In genomic region chr6:103018426-103018825, GRCh38 we compare ENCODE assay signal across 29 cellular contexts.
"Had no signal": no experiment of that assay in that cellular context is flagged by ENCODE, and none has a peak within 500 bp of the region (broad histone marks: within the 10 kb centered on the region; RNA-seq: fewer than 3 reads in every experiment).

No MANE protein-coding gene starts in this region.

- DNase-seq: stimulated activated CD4-positive, alpha-beta T cell treated with anti-CD3 and anti-CD28 coated beads, Interleukin-2, amount 100 ng/mL, for 48 hours; stimulated activated CD4-positive, alpha-beta T cell treated with anti-CD3 and anti-CD28 coated beads, Interleukin-4, amount 100 ng/mL, for 1 hour; stimulated activated CD4-positive, alpha-beta T cell treated with anti-CD3 and anti-CD28 coated beads, Interleukin-4, amount 100 ng/mL, for 24 hours; stimulated activated CD4-positive, alpha-beta T cell treated with anti-CD3 and anti-CD28 coated beads, Interleukin-4, amount 100 ng/mL, for 4 hours; stimulated activated CD8-positive, alpha-beta memory T cell treated with anti-CD3 and anti-CD28 coated beads, Interleukin-4, amount 100 ng/mL, for 48 hours; stimulated activated naive B cell treated with anti-CD40 and anti-IgM and Interleukin-4, amounts not matched to agents 10 μg/mL and 1 μg/mL and 100 μg/mL, for 72 hours; stimulated activated naive CD4-positive, alpha-beta T cell; stimulated activated naive CD4-positive, alpha-beta T cell treated with Interleukin-2 at 50 U/mL for 16 hours; stimulated activated naive CD8-positive, alpha-beta T cell treated with anti-CD3 and anti-CD28 coated beads, Interleukin-15, amount 100 ng/mL, for 72 hours; stimulated activated naive CD8-positive, alpha-beta T cell treated with anti-CD3 and anti-CD28 coated beads, Interleukin-15, Interleukin-2, amounts not matched to agents 100 U/mL and 50 U/mL, for 24 hours; stomach; substantia nigra; testis; thyroid gland; tibial artery; transverse colon; trophoblast cell; upper lobe of right lung; uterus had no signal

- H3K9me3 ChIP-seq: suprapubic skin, testis, thoracic aorta, thyroid gland, tibial artery, tibial nerve, transverse colon, upper lobe of left lung, upper lobe of right lung, uterus, vagina had no signal

- H3K27ac Mint-ChIP-seq: stimulated activated effector memory CD8-positive, alpha-beta T cell treated with anti-CD3 and anti-CD28 coated beads, Interleukin-12 subunit alpha, Interleukin-12 subunit beta, amount 100 ng/mL, for 72 hours; stimulated activated memory B cell treated with anti-CD40 and anti-IgM and Interleukin-4, amounts not matched to agents 10 μg/mL and 1 μg/mL and 100 μg/mL, for 72 hours; stimulated activated naive B cell treated with anti-CD40 and anti-IgM and Interleukin-4, amounts not matched to agents 10 μg/mL and 1 μg/mL and 100 μg/mL, for 72 hours; stimulated activated naive CD8-positive, alpha-beta T cell treated with anti-CD3 and anti-CD28 coated beads, Interleukin-15, amount 100 ng/mL, for 72 hours; stimulated activated naive CD8-positive, alpha-beta T cell treated with anti-CD3 and anti-CD28 coated beads, Interleukin-15, Interleukin-2, amounts not matched to agents 100 ng/mL and 50 ng/mL, for 24 hours; type B pancreatic cell had no signal

- H3K4me1 Mint-ChIP-seq: stimulated activated effector memory CD8-positive, alpha-beta T cell treated with anti-CD3 and anti-CD28 coated beads, Interleukin-12 subunit alpha, Interleukin-12 subunit beta, amount 100 ng/mL, for 72 hours; stimulated activated memory B cell treated with anti-CD40 and anti-IgM and Interleukin-4, amounts not matched to agents 10 μg/mL and 1 μg/mL and 100 μg/mL, for 72 hours; stimulated activated naive B cell treated with anti-CD40 and anti-IgM and Interleukin-4, amounts not matched to agents 10 μg/mL and 1 μg/mL and 100 μg/mL, for 72 hours; stimulated activated naive CD8-positive, alpha-beta T cell treated with anti-CD3 and anti-CD28 coated beads, Interleukin-15, amount 100 ng/mL, for 72 hours had no signal

- FAIRE-seq: urothelium cell line had no signal

- H3K4me3 Mint-ChIP-seq: stimulated activated effector memory CD8-positive, alpha-beta T cell treated with anti-CD3 and anti-CD28 coated beads, Interleukin-12 subunit alpha, Interleukin-12 subunit beta, amount 100 ng/mL, for 72 hours; stimulated activated memory B cell treated with anti-CD40 and anti-IgM and Interleukin-4, amounts not matched to agents 10 μg/mL and 1 μg/mL and 100 μg/mL, for 72 hours; stimulated activated naive B cell treated with anti-CD40 and anti-IgM and Interleukin-4, amounts not matched to agents 10 μg/mL and 1 μg/mL and 100 μg/mL, for 72 hours; stimulated activated naive CD8-positive, alpha-beta T cell treated with anti-CD3 and anti-CD28 coated beads, Interleukin-15, amount 100 ng/mL, for 72 hours; stimulated activated naive CD8-positive, alpha-beta T cell treated with anti-CD3 and anti-CD28 coated beads, Interleukin-15, Interleukin-2, amounts not matched to agents 100 ng/mL and 50 ng/mL, for 24 hours; type B pancreatic cell had no signal

- H3K36me3 Mint-ChIP-seq: stimulated activated effector memory CD8-positive, alpha-beta T cell treated with anti-CD3 and anti-CD28 coated beads, Interleukin-12 subunit alpha, Interleukin-12 subunit beta, amount 100 ng/mL, for 72 hours; stimulated activated memory B cell treated with anti-CD40 and anti-IgM and Interleukin-4, amounts not matched to agents 10 μg/mL and 1 μg/mL and 100 μg/mL, for 72 hours; stimulated activated naive B cell treated with anti-CD40 and anti-IgM and Interleukin-4, amounts not matched to agents 10 μg/mL and 1 μg/mL and 100 μg/mL, for 72 hours; type B pancreatic cell had no signal

- H3K27me3 Mint-ChIP-seq: stimulated activated memory B cell treated with anti-CD40 and anti-IgM and Interleukin-4, amounts not matched to agents 10 μg/mL and 1 μg/mL and 100 μg/mL, for 72 hours; stimulated activated naive B cell treated with anti-CD40 and anti-IgM and Interleukin-4, amounts not matched to agents 10 μg/mL and 1 μg/mL and 100 μg/mL, for 72 hours; stimulated activated naive CD8-positive, alpha-beta T cell treated with anti-CD3 and anti-CD28 coated beads, Interleukin-15, amount 100 ng/mL, for 72 hours; stimulated activated naive CD8-positive, alpha-beta T cell treated with anti-CD3 and anti-CD28 coated beads, Interleukin-15, Interleukin-2, amounts not matched to agents 100 ng/mL and 50 ng/mL, for 24 hours; type B pancreatic cell had no signal

- H3K36me3 ChIP-seq: stomach, suprapubic skin, thoracic aorta, thyroid gland, tibial artery, tibial nerve, transverse colon, upper lobe of left lung, upper lobe of right lung, uterus, vagina had no signal

- ATAC-seq: stimulated activated effector memory CD8-positive, alpha-beta T cell treated with anti-CD3 and anti-CD28 coated beads, Interleukin-12 subunit alpha, Interleukin-12 subunit beta, amount 100 ng/mL, for 72 hours; stimulated activated memory B cell treated with anti-CD40 and anti-IgM and Interleukin-4, amounts not matched to agents 10 μg/mL and 1 μg/mL and 100 μg/mL, for 72 hours; stimulated activated naive B cell treated with anti-CD40 and anti-IgM and Interleukin-4, amounts not matched to agents 10 μg/mL and 1 μg/mL and 100 μg/mL, for 72 hours; stimulated activated naive CD8-positive, alpha-beta T cell treated with anti-CD3 and anti-CD28 coated beads, Interleukin-15, amount 100 ng/mL, for 72 hours; stimulated activated naive CD8-positive, alpha-beta T cell treated with anti-CD3 and anti-CD28 coated beads, Interleukin-15, Interleukin-2, amounts not matched to agents 100 U/mL and 50 U/mL, for 24 hours; upper lobe of right lung had no signal

- H3K27me3 ChIP-seq: stomach, suprapubic skin, testis, thyroid gland, tibial artery, tibial nerve, transverse colon, upper lobe of left lung, upper lobe of right lung, uterus, vagina had no signal

- H3K9me3 Mint-ChIP-seq: type B pancreatic cell had no signal

- H3K27ac ChIP-seq: stomach, suprapubic skin, testis, thoracic aorta, thyroid gland, tibial artery, tibial nerve, transverse colon, upper lobe of left lung, upper lobe of right lung, uterus, vagina had no signal

- H3K4me3 ChIP-seq: stomach, suprapubic skin, testis, thoracic aorta, thyroid gland, tibial artery, tibial nerve, transverse colon, upper lobe of left lung, upper lobe of right lung, uterus, vagina had no signal

- H3K4me1 ChIP-seq: stomach, suprapubic skin, testis, thyroid gland, tibial artery, tibial nerve, transverse colon, upper lobe of left lung, upper lobe of right lung, uterus, vagina had no signal
